21 cellular contexts compared by ENCODE assay signal in genomic region chr20:63331741-63332400, GRCh38. TPM values are rescaled to one million over a fixed set of nuclear protein-coding genes. Genes with fewer than 3 reads are reported as not detected.
A peak's percentile ranks its signal among the peaks of the same experiment; 100 is the strongest.
DNase-seq lines count a peak whose midpoint lies in the region; FAIRE-seq and TF ChIP-seq lines count a peak whose summit lies in the region.
"Had no signal": no experiment of that assay in that cellular context is flagged by ENCODE, and none has a peak within 500 bp of the region (broad histone marks: within the 10 kb centered on the region; RNA-seq: fewer than 3 reads in every experiment).

No MANE protein-coding gene starts in this region.

- POLR2A ChIA-PET in HEK293 (lab: Yijun Ruan, JAX) = no interaction called here
- POLR2A ChIA-PET in PC-9 (lab: Charles Lee; ENCODE audit: unreplicated experiment) = no interaction called here

- H3K4me2 ChIP-seq in parathyroid adenoma (ENCODE audit: low read length) (no peak overlapping the region), PC-9 (no peak overlapping the region)

- no peak overlapping the region for H3K4me3 Mint-ChIP-seq in glutamatergic neuron (ENCODE audit: unreplicated experiment)
- H3K4me3 Mint-ChIP-seq: B cell; CD8-positive, alpha-beta T cell had no signal

- BruUV-seq in PC-9 (replicated peaks; lab: Mats Ljungman, UMichigan) = no TSS peak

- H3K79me2 ChIP-seq in parathyroid adenoma (peaks cover 3% of the 10 kb centered on the region), PC-9 (ENCODE audit: low read depth) (no peaks in the 10 kb centered on the region)

- H3K27ac ChIP-seq in HEK293 (ENCODE audit: extremely low read depth, low read depth, low read length) (no peak overlapping the region), parathyroid adenoma (peak overlapping the region; percentile 97), substantia nigra (ENCODE audit: low read depth, low read length, poor library complexity, severe bottlenecking) (no peak overlapping the region), PC-9 (no peak overlapping the region)
- H3K27ac ChIP-seq: C4-2B, SJCRH30 had no signal

- H3K9me2 ChIP-seq in PC-9 (ENCODE audit: insufficient read depth) = no peaks in the 10 kb centered on the region

- intact Hi-C loops in PC-9 (cut with micrococcal nuclease; ENCODE audit: unreplicated experiment) = no loop called here

- peaks cover 25% of the 10 kb centered on the region for H3K36me3 Mint-ChIP-seq in glutamatergic neuron (ENCODE audit: unreplicated experiment)
- H3K36me3 Mint-ChIP-seq: CD8-positive, alpha-beta T cell had no signal

- H3K27me3 Mint-ChIP-seq in glutamatergic neuron (ENCODE audit: unreplicated experiment) = peaks cover 11% of the 10 kb centered on the region

- no peaks in the 10 kb centered on the region for H3K36me3 ChIP-seq in HEK293 (ENCODE audit: control insufficient read depth in 2 of 2, insufficient read depth in 1 of 2, low read length in 2 of 2)
- no peaks in the 10 kb centered on the region for H3K36me3 ChIP-seq in parathyroid adenoma (ENCODE audit: control insufficient read depth, insufficient read depth, low read length)
- H3K36me3 ChIP-seq in PC-9 (ENCODE audit: low read depth) = no peaks in the 10 kb centered on the region
- H3K36me3 ChIP-seq: SJCRH30 had no signal

- H3K9me3 ChIP-seq in HEK293 (ENCODE audit: control insufficient read depth, insufficient read depth, low read depth, low read length) (no peaks in the 10 kb centered on the region), parathyroid adenoma (ENCODE audit: control insufficient read depth, low read length) (no peaks in the 10 kb centered on the region), PC-9 (ENCODE audit: insufficient read depth, low read depth) (no peaks in the 10 kb centered on the region; the same call in 1 of the 2 replicates)

- H3K27ac Mint-ChIP-seq in glutamatergic neuron (ENCODE audit: unreplicated experiment) = peak overlapping the region; percentile 48
- H3K27ac Mint-ChIP-seq: B cell; CD8-positive, alpha-beta T cell had no signal

- H3K4me1 ChIP-seq in HEK293 (ENCODE audit: control insufficient read depth, insufficient read depth, low read length) = no peaks in the 10 kb centered on the region
- H3K4me1 ChIP-seq in parathyroid adenoma = peaks cover 93% of the 10 kb centered on the region
- peaks cover 12% of the 10 kb centered on the region; the same call in 1 of the 2 replicates for H3K4me1 ChIP-seq in PC-9 (replicated peaks; ENCODE audit: insufficient read depth)
- H3K4me1 ChIP-seq: SJCRH30 had no signal

- FAIRE-seq in HTR-8/SVneo (lab: Jason Lieb, UNC) = peak; percentile 52
- FAIRE-seq: GM12891, H1 had no signal

- H2AFZ ChIP-seq in parathyroid adenoma (no peak overlapping the region), PC-9 (no peak overlapping the region)

- H3K4me3 ChIP-seq in HEK293 (ENCODE audit: low read depth, low read length) = no peak overlapping the region
- H3K4me3 ChIP-seq in parathyroid adenoma (ENCODE audit: low read depth, low read length) = peak overlapping the region; percentile 15
- H3K4me3 ChIP-seq in PC-9 = no peak overlapping the region
- H3K4me3 ChIP-seq: SJCRH30 had no signal

- H3F3A ChIP-seq in PC-9 (ENCODE audit: insufficient read depth, low read depth) = no peaks in the 10 kb centered on the region

- peaks cover 4% of the 10 kb centered on the region for H3K4me1 Mint-ChIP-seq in glutamatergic neuron (ENCODE audit: low read depth, unreplicated experiment)

- H3K9ac ChIP-seq in parathyroid adenoma = no peak overlapping the region

- no peaks in the 10 kb centered on the region for H3K27me3 ChIP-seq in parathyroid adenoma (ENCODE audit: control insufficient read depth, insufficient read depth, low read length)
- H3K27me3 ChIP-seq in PC-9 (ENCODE audit: insufficient read depth, low read depth) = peaks cover 55% of the 10 kb centered on the region

- TF ChIP-seq CTCF in HEK293 (tag by site-specific recombination; IDR thresholded peaks at IDR 0.05) = no peak
- TF ChIP-seq CTCF in glutamatergic neuron (IDR thresholded peaks at IDR 0.05; ENCODE audit: partially characterized antibody, unreplicated experiment) = no peak
- TF ChIP-seq CTCF in parathyroid adenoma (IDR thresholded peaks at IDR 0.05) = no peak
- no peak for TF ChIP-seq CTCF in PC-9 (conservative IDR thresholded peaks at IDR 0.05)

- CTCF ChIA-PET in HEK293 (lab: Yijun Ruan, JAX) (no interaction called here), PC-9 (lab: Charles Lee) (no interaction called here)

- DNase-seq in HTR-8/SVneo (ENCODE audit: insufficient read length, low spot score) (no peak), glutamatergic neuron (no peak), substantia nigra (lab: John Stamatoyannopoulos, UW) (no peak), PC-9 (no peak), EL (no peak)
- DNase-seq: Caco-2, GF-D8, KG1, MM.1S, NCI-H2029 treated with DMSO at 0.1 percent for 48 hours, NCI-H526 treated with DMSO at 0.1 percent for 48 hours, SJCRH30 had no signal

- peaks cover 11% of the 10 kb centered on the region for H3K9me3 Mint-ChIP-seq in glutamatergic neuron (ENCODE audit: unreplicated experiment)

- H4K20me1 ChIP-seq in PC-9 (ENCODE audit: insufficient read depth) = no peaks in the 10 kb centered on the region

TF ChIP-seq in HEK293, 187 proteins besides CTCF, POLR2A, EP300 and RAD21:
- TF ChIP-seq, protein P1, sequence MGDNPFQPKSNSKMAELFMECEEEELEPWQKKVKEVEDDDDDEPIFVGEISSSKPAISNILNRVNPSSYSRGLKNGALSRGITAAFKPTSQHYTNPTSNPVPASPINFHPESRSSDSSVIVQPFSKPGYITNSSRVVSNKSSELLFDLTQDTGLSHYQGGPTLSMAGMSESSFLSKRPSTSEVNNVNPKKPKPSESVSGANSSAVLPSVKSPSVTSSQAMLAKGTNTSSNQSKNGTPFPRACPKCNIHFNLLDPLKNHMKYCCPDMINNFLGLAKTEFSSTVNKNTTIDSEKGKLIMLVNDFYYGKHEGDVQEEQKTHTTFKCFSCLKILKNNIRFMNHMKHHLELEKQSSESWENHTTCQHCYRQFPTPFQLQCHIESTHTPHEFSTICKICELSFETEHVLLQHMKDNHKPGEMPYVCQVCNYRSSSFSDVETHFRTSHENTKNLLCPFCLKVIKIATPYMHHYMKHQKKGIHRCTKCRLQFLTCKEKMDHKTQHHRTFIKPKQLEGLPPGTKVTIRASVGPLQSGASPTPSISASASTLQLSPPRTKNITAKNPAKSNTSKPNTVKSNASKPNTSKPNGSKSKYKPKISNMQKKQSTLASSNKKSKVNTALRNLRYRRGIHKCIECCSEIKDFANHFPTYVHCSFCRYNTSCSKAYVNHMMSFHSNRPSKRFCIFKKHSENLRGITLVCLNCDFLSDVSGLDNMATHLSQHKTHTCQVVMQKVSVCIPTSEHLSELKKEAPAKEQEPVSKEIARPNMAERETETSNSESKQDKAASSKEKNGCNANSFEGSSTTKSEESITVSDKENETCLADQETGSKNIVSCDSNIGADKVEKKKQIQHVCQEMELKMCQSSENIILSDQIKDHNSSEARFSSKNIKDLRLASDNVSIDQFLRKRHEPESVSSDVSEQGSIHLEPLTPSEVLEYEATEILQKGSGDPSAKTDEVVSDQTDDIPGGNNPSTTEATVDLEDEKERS (tag by site-specific recombination; IDR thresholded peaks at IDR 0.05) = 0 out of 2 replicates have a peak, but pooled peaks have one; percentile 14
- TF ChIP-seq, protein P2, sequence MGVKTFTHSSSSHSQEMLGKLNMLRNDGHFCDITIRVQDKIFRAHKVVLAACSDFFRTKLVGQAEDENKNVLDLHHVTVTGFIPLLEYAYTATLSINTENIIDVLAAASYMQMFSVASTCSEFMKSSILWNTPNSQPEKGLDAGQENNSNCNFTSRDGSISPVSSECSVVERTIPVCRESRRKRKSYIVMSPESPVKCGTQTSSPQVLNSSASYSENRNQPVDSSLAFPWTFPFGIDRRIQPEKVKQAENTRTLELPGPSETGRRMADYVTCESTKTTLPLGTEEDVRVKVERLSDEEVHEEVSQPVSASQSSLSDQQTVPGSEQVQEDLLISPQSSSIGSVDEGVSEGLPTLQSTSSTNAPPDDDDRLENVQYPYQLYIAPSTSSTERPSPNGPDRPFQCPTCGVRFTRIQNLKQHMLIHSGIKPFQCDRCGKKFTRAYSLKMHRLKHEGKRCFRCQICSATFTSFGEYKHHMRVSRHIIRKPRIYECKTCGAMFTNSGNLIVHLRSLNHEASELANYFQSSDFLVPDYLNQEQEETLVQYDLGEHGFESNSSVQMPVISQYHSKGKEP (tag by site-specific recombination; IDR thresholded peaks at IDR 0.05) = no peak
- no peak for TF ChIP-seq SETDB1 (IDR thresholded peaks at IDR 0.05; ENCODE audit: insufficient read length, low read length)

RNA-seq across cellular contexts. Expression of gene CHRNA4, which starts 29.3 kb away (rescaled TPM):
- total RNA-seq in glutamatergic neuron (ENCODE audit: unreplicated experiment) = 165 TPM
- total RNA-seq in PC-9 (2021) = not detected in 2 replicates
- total RNA-seq: B cell; CD8-positive, alpha-beta T cell; HT1080; NCI-H460 had no signal

RNA-seq across cellular contexts. Expression of gene COL20A1, which starts 38.9 kb away (rescaled TPM):
- total RNA-seq in glutamatergic neuron (ENCODE audit: unreplicated experiment) (2.1 TPM), PC-9 (2021) (0.15 TPM in 1 of 2 replicates, not detected in the other)
- total RNA-seq: B cell, HT1080, SJCRH30 had no signal

RNA-seq across cellular contexts. Expression of gene ARFGAP1, which starts 59.3 kb away (rescaled TPM):
- 93.6 TPM for total RNA-seq in glutamatergic neuron (ENCODE audit: unreplicated experiment)
- total RNA-seq in PC-9 (2021) = 89.0 and 101 TPM in 2 replicates

Comparison
In these comparisons a context has a peak if more than half of its experiments do, and no peak if none do; other contexts are left out.
1. RNA of gene CHRNA4, which starts 29.3 kb away (total RNA-seq): 165 TPM in glutamatergic neuron (single experiment); not detected in PC-9; every median in the first group is over 100 times any median in the second.